Comparison of ENCODE assay signal across 1 cellular context in the genomic region with DNA sequence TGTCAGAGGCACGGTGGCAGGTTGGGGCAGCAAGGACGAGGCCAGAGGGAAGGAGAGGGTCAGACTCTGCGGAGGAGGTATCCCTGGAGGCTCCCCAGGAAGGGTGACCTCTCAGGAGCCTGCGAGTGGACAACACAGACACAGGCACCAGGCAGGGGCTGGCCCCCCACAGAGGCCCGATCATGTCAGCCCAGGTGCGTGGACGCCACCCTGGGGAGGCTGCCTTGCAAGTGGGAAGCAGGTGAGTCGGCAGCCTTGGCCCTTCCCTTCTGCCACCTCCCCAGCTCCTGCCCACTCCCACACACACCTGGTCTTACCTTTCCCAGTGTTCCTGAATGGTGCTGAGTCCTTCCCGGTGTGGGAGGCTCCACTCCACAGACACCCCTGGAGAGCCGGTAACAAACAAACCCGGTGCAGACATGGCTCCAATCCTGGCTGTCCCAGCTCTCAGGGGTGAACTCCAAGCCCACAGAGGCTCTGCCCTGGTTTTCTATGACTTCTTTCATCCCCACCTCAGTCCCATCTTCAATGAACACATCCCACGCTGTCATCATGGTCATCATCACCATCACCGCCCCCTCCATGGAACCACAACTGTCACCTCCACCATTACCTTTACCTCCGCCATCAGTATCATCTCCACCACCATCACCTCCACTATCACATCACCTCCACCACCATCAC.
TF ChIP-seq lines count a peak whose summit lies in the region.

No MANE protein-coding gene starts in this region.

TF ChIP-seq in A549, 52 proteins besides CTCF, POLR2A, EP300 and RAD21 (continued from another document):
- TF ChIP-seq ATOH8 (CRISPR knock-in tag; IDR thresholded peaks at IDR 0.05; ENCODE audit: low read depth): no peak
- TF ChIP-seq KDM1A (IDR thresholded peaks at IDR 0.05; ENCODE audit: low read depth): no peak
- no peak for TF ChIP-seq NR3C1 (IDR thresholded peaks at IDR 0.05)
- TF ChIP-seq USF2 (IDR thresholded peaks at IDR 0.05): no peak
- TF ChIP-seq CBX2 (IDR thresholded peaks at IDR 0.05; ENCODE audit: borderline replicate concordance, low read depth): no peak
- TF ChIP-seq, protein P1, sequence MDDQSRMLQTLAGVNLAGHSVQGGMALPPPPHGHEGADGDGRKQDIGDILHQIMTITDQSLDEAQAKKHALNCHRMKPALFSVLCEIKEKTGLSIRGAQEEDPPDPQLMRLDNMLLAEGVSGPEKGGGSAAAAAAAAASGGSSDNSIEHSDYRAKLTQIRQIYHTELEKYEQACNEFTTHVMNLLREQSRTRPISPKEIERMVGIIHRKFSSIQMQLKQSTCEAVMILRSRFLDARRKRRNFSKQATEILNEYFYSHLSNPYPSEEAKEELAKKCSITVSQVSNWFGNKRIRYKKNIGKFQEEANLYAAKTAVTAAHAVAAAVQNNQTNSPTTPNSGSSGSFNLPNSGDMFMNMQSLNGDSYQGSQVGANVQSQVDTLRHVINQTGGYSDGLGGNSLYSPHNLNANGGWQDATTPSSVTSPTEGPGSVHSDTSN (IDR thresholded peaks at IDR 0.05): no peak
- TF ChIP-seq ESRRA (IDR thresholded peaks at IDR 0.05; ENCODE audit: borderline replicate concordance, low read length): no peak
- no peak for TF ChIP-seq E2F6 (IDR thresholded peaks at IDR 0.05; ENCODE audit: borderline replicate concordance, low read depth)
- TF ChIP-seq HOXB13 (CRISPR knock-in tag; IDR thresholded peaks at IDR 0.05; ENCODE audit: low read depth): no peak
- no peak for TF ChIP-seq POLR2AphosphoS2 (conservative IDR thresholded peaks at IDR 0.05; ENCODE audit: low read length)
- no peak for TF ChIP-seq ZNF302 (CRISPR knock-in tag; IDR thresholded peaks at IDR 0.05)
- TF ChIP-seq EHF (CRISPR knock-in tag; IDR thresholded peaks at IDR 0.05): no peak
- TF ChIP-seq ZC3H11A (IDR thresholded peaks at IDR 0.05): no peak
- TF ChIP-seq FOSB (CRISPR knock-in tag; IDR thresholded peaks at IDR 0.05): no peak
- TF ChIP-seq HDAC2 (IDR thresholded peaks at IDR 0.05): no peak
- TF ChIP-seq KDM5A (IDR thresholded peaks at IDR 0.05): no peak
